Comparison of ENCODE assay signal across 7 cellular contexts in genomic region chrX:143336261-143336660, GRCh38.
"Had no signal": no experiment of that assay in that cellular context is flagged by ENCODE, and none has a peak within 500 bp of the region (broad histone marks: within the 10 kb centered on the region; RNA-seq: fewer than 3 reads in every experiment).

No MANE protein-coding gene starts in this region.

- H3K4me3 ChIP-seq: K562 had no signal

- ATAC-seq: HepG2, K562 had no signal

- H3K27ac ChIP-seq: HL-60, KMS-11 had no signal

- DNase-seq: IMR-90, KBM-7, KG1 had no signal
